In genomic region chr4:6689506-6689960, GRCh38 we compare ENCODE assay signal across 9 cellular contexts. TPM values are rescaled to one million over a fixed set of nuclear protein-coding genes. Genes with fewer than 3 reads are reported as not detected.
DNase-seq lines count a peak whose midpoint lies in the region; ATAC-seq and TF ChIP-seq lines count a peak whose summit lies in the region.
"Had no signal": no experiment of that assay in that cellular context is flagged by ENCODE, and none has a peak within 500 bp of the region (broad histone marks: within the 10 kb centered on the region; RNA-seq: fewer than 3 reads in every experiment).

No MANE protein-coding gene starts in this region.

- TF ChIP-seq CTCF in breast epithelium (IDR thresholded peaks at IDR 0.05), result no peak

- H3K9ac ChIP-seq in BLaER1 treated with 17β-estradiol and CSF1 and Interleukin-3, amounts not matched to agents 10 nM and 100 nM, result peak overlapping the region in 10 of 11 experiments; percentile 6 to 72 (median 62); a peak in 17 of 22 replicates

- peaks cover 0 to 11% (median 0%) of the 10 kb centered on the region in 11 experiments; a peak in 3 of 22 replicates for H4K20me1 ChIP-seq in BLaER1 treated with 17β-estradiol and CSF1 and Interleukin-3, amounts not matched to agents 10 nM and 100 nM

- H3K9me3 ChIP-seq in BLaER1 treated with 17β-estradiol and CSF1 and Interleukin-3, amounts not matched to agents 10 nM and 100 nM (replicated peaks in 1 of 11), result peaks cover 0 to 5% (median 0%) of the 10 kb centered on the region in 11 experiments; a peak in 2 of 22 replicates
- no peaks in the 10 kb centered on the region for H3K9me3 ChIP-seq in breast epithelium

- no peaks in the 10 kb centered on the region for H3K36me3 ChIP-seq in BLaER1 treated with 17β-estradiol and CSF1 and Interleukin-3, amounts not matched to agents 10 nM and 100 nM
- H3K36me3 ChIP-seq in breast epithelium, result no peaks in the 10 kb centered on the region

- POLR2A ChIA-PET in naive thymus-derived CD8-positive, alpha-beta T cell (lab: Charles Lee), result interaction anchor here (0.8 to 16.9 kb wide), 14 partner anchors 8 to 379 kb away, joined by 3 to 521 read pairs (median 4); partner anchors contain the start of genes BLOC1S4, GRPEL1, MAN2B2 and MRFAP1

- no peaks in the 10 kb centered on the region for H3K27me3 ChIP-seq in BLaER1 treated with 17β-estradiol and CSF1 and Interleukin-3, amounts not matched to agents 10 nM and 100 nM
- H3K27me3 ChIP-seq in breast epithelium, result peaks cover 0 to 3% of the 10 kb centered on the region in 2 donors

- peaks cover 56 to 70% (median 68%) of the 10 kb centered on the region in 10 experiments for H3K4me1 ChIP-seq in BLaER1 treated with 17β-estradiol and CSF1 and Interleukin-3, amounts not matched to agents 10 nM and 100 nM
- H3K4me1 ChIP-seq in breast epithelium, result peaks cover 6 to 9% of the 10 kb centered on the region in 2 donors

- H3K36me3 Mint-ChIP-seq in naive thymus-derived CD8-positive, alpha-beta T cell, result no peaks in the 10 kb centered on the region

- peak overlapping the region in 10 of 11 experiments; percentile 7 to 82 (median 68); a peak in 19 of 22 replicates for H3K27ac ChIP-seq in BLaER1 treated with 17β-estradiol and CSF1 and Interleukin-3, amounts not matched to agents 10 nM and 100 nM
- peak overlapping the region; percentile 89 for H3K27ac ChIP-seq in breast epithelium

- H3K4me2 ChIP-seq in BLaER1 treated with 17β-estradiol and CSF1 and Interleukin-3, amounts not matched to agents 10 nM and 100 nM, result peak overlapping the region; percentile 72 to 92 (median 88)

- TF ChIP-seq POLR2A in breast epithelium (IDR thresholded peaks at IDR 0.05), result no peak

- peak overlapping the region in 4 of 10 experiments; percentile 19 to 40 (median 22); a peak in 3 of 20 replicates for H3K4me3 ChIP-seq in BLaER1 treated with 17β-estradiol and CSF1 and Interleukin-3, amounts not matched to agents 10 nM and 100 nM
- peak overlapping the region; percentile 20 for H3K4me3 ChIP-seq in Jurkat, Clone E6-1 (ENCODE audit: low read length)
- H3K4me3 ChIP-seq in breast epithelium, result peak overlapping the region in 2 of 3 donors; percentile 6 to 47

- H3K27ac Mint-ChIP-seq in naive thymus-derived CD8-positive, alpha-beta T cell, result peak overlapping the region; percentile 93 to 99 (median 97)

- intact Hi-C loops in breast epithelium (cut with DNase I; ENCODE audit: low total_unique reads), result no loop called here

- H3K4me3 Mint-ChIP-seq in naive thymus-derived CD8-positive, alpha-beta T cell, result peak overlapping the region; percentile 73 to 95 (median 84)

- H3K9me3 Mint-ChIP-seq in naive thymus-derived CD8-positive, alpha-beta T cell, result no peaks in the 10 kb centered on the region

- H3K27me3 Mint-ChIP-seq in naive thymus-derived CD8-positive, alpha-beta T cell, result no peaks in the 10 kb centered on the region

- peak; percentile 2 to 9 for ATAC-seq in naive thymus-derived CD8-positive, alpha-beta T cell
- ATAC-seq in GM18511 (IDR thresholded peaks at IDR 0.05; ENCODE audit: unreplicated experiment), result no peak

- no peak for DNase-seq in Jurkat, Clone E6-1 (ENCODE audit: low read depth, low spot score)
- DNase-seq in breast epithelium (ENCODE audit: low spot score in 2 of 2), result no peak
- no peak for DNase-seq in naive thymus-derived CD8-positive, alpha-beta T cell
- DNase-seq in stimulated activated naive CD4-positive, alpha-beta T cell treated with Interleukin-2 at 50 U/mL for 16 hours (lab: John Stamatoyannopoulos, UW), result no peak
- no peak for DNase-seq in epidermal melanocyte (ENCODE audit: insufficient read length, low spot score)
- DNase-seq in NCI-H2029 treated with DMSO at 0.1 percent for 48 hours (lab: John Stamatoyannopoulos, UW), result no peak
- DNase-seq: cortex of kidney had no signal

- peaks cover 40 to 84% (median 73%) of the 10 kb centered on the region in 4 donors for H3K4me1 Mint-ChIP-seq in naive thymus-derived CD8-positive, alpha-beta T cell

RNA-seq across cellular contexts. Expression of gene S100P, which starts 4.1 kb away (rescaled TPM):
- not detected for polyA plus RNA-seq in Jurkat, Clone E6-1 (2012; ENCODE audit: insufficient read depth, insufficient read length)
- under 1 TPM in 2 of 3 donors, not detected in 1; 0.29 to 0.98 TPM for total RNA-seq in breast epithelium
- total RNA-seq in naive thymus-derived CD8-positive, alpha-beta T cell, result 1 to 10 TPM in 1 of 2 experiments, under 1 TPM in 1; 0.39 to 3.0 TPM
- polyA plus RNA-seq in naive thymus-derived CD8-positive, alpha-beta T cell, result 1 to 10 TPM in 1 of 3 donors, not detected in 2; 3.2 TPM

RNA-seq across cellular contexts. Expression of gene MRFAP1L1, which starts 20.1 kb away (rescaled TPM):
- polyA plus RNA-seq in Jurkat, Clone E6-1 (2012; ENCODE audit: insufficient read depth, insufficient read length), result 58.2 TPM
- 10 to 100 TPM; 48.0 to 78.0 (median 70.1) TPM for total RNA-seq in breast epithelium
- total RNA-seq in naive thymus-derived CD8-positive, alpha-beta T cell, result 100 to 1,000 TPM; 123 to 127 TPM
- polyA plus RNA-seq in naive thymus-derived CD8-positive, alpha-beta T cell, result 100 to 1,000 TPM; 102 to 124 (median 105) TPM

RNA-seq across cellular contexts. Expression of gene BLOC1S4, which starts 26.4 kb away (rescaled TPM):
- polyA plus RNA-seq in Jurkat, Clone E6-1 (2012; ENCODE audit: insufficient read depth, insufficient read length), result 10.1 TPM
- 10 to 100 TPM; 18.9 to 23.6 (median 19.8) TPM for total RNA-seq in breast epithelium
- total RNA-seq in naive thymus-derived CD8-positive, alpha-beta T cell, result 10 to 100 TPM; 38.7 to 40.0 TPM
- polyA plus RNA-seq in naive thymus-derived CD8-positive, alpha-beta T cell, result 10 to 100 TPM; 65.8 to 81.6 (median 75.4) TPM

RNA-seq across cellular contexts. Expression of gene MRFAP1, which starts 49.0 kb away (rescaled TPM):
- polyA plus RNA-seq in Jurkat, Clone E6-1 (2012; ENCODE audit: insufficient read depth, insufficient read length), result 228 TPM
- total RNA-seq in breast epithelium, result 100 to 1,000 TPM; 119 to 172 (median 142) TPM
- 100 to 1,000 TPM; 148 to 153 TPM for total RNA-seq in naive thymus-derived CD8-positive, alpha-beta T cell
- polyA plus RNA-seq in naive thymus-derived CD8-positive, alpha-beta T cell, result 100 to 1,000 TPM; 141 to 186 (median 155) TPM
